In the genomic region with DNA sequence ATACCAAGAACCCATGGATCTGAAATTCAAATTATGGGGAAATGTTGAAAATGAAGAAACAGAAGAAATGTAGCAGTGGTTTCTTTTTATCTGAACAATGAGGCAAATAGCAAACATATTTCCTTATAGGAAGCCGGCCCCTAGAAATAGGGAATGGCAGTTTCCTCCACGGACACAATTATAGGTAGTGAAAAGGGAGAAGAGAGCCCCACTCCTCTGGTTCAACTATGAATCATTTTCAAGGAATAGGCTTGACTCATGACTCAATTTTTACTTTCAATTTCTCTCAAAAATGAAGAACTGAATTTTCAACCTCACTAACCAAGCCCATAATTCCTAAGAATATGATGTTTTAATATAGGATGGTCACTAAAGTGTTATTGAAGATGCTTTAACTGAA, we compare ENCODE assay signal across 25 cellular contexts.
"Had no signal": no experiment of that assay in that cellular context is flagged by ENCODE, and none has a peak within 500 bp of the region (broad histone marks: within the 10 kb centered on the region; RNA-seq: fewer than 3 reads in every experiment).

No MANE protein-coding gene starts in this region.

- FAIRE-seq: astrocyte, colon, TTC549 had no signal

- ATAC-seq: activated CD8-positive, alpha-beta memory T cell treated with anti-CD3 and anti-CD28 coated beads, Interleukin-2, amount 10 ng/mL, durations not matched to agents 7 days and 5 days; T-cell had no signal

- DNase-seq: activated B cell treated with CpG ODN at 0.5 μM for 24 hours; activated CD4-positive, alpha-beta T cell treated with anti-CD3 and anti-CD28 coated beads for 1 hour; activated CD4-positive, alpha-beta T cell treated with anti-CD3 and anti-CD28 coated beads, Interleukin-2, amount 10 ng/mL, durations not matched to agents 24 days and 14 days; activated CD4-positive, alpha-beta T cell treated with anti-CD3 and anti-CD28 coated beads, Interleukin-2, amount 50 U/mL, for 48 hours; activated CD8-positive, alpha-beta memory T cell treated with anti-CD3 and anti-CD28 coated beads, Interleukin-2, amount 10 ng/mL, durations not matched to agents 7 days and 5 days; activated gamma-delta T cell; activated naive CD4-positive, alpha-beta T cell treated with anti-CD3 and anti-CD28 coated beads for 36 hours; activated T-cell treated with anti-CD3 and anti-CD28 coated beads, Interleukin-2, amount 50 U/mL, for 24 hours; amygdala; cerebellar nuclear complex; Kasumi-1; NCI-H1092; NCI-H1417; NCI-H1930; NCI-H2171; NCI-H226; NCI-H526; NCI-H774; SIG-M5; T-cell; T-helper 2 cell; T1000 had no signal
